2 cellular contexts compared by ENCODE assay signal in the genomic region with DNA sequence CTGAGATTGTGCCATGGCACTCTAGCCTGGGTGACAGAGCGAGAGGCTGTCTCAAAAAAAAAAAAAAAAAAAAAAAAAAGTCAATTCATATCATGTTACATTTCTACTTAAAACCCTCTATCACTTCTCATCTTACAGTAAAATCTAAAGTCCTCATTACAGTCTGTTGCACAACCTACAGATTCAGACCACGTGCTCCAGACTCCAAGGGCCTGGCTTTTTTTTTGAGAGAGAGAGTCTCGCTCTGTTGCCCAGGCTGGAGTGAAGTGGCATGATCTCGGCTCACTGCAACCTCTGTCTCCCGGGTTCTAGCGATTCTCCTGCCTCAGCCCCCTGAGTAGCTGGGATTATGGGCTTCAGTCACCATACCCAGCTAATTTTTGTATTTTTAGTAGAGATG.
TF ChIP-seq lines count a peak whose summit lies in the region.
"Not testable (repeated sequence)": the region's sequence is repeated elsewhere in the genome, so short reads cannot be mapped to it uniquely, and the experiment has no call there.

No MANE protein-coding gene starts in this region.

TF ChIP-seq in HEK293T, 16 proteins besides CTCF, POLR2A, EP300 and RAD21:
- TF ChIP-seq ZNF384 (IDR thresholded peaks at IDR 0.05), result peak; percentile 68; the same call in 1 of the 2 replicates

TF ChIP-seq in HepG2, 621 proteins besides CTCF, POLR2A, EP300 and RAD21:
- TF ChIP-seq GATAD2A (CRISPR knock-in tag; IDR thresholded peaks at IDR 0.05) (peak; percentile 55), MYC (CRISPR knock-in tag; IDR thresholded peaks at IDR 0.05; ENCODE audit: borderline replicate concordance) (peak; percentile 25; the same call in 1 of the 2 replicates), SOX13 (CRISPR knock-in tag; conservative IDR thresholded peaks at IDR 0.05 in 1 of 2, IDR thresholded peaks at IDR 0.05 in 1 of 2) (peak in 1 of 2 experiments; percentile 26; a peak in 1 of 4 replicates), CEBPB (IDR thresholded peaks at IDR 0.05; ENCODE audit: borderline replicate concordance, low read depth, low read length) (peak; percentile 89), ZMYM3 (CRISPR knock-in tag; IDR thresholded peaks at IDR 0.05) (peak; percentile 38; the same call in 1 of the 2 replicates), LCORL (CRISPR knock-in tag; IDR thresholded peaks at IDR 0.05) (0 out of 2 replicates have a peak, but pooled peaks have one; percentile 19), SIX1 (CRISPR knock-in tag; IDR thresholded peaks at IDR 0.05; ENCODE audit: borderline replicate concordance) (peak; percentile 95), SAP130 (CRISPR knock-in tag; IDR thresholded peaks at IDR 0.05; ENCODE audit: low read depth) (0 out of 2 replicates have a peak, but pooled peaks have one; percentile 33), CEBPG (CRISPR knock-in tag; IDR thresholded peaks at IDR 0.05) (peak; percentile 76), SIX4 (CRISPR knock-in tag; IDR thresholded peaks at IDR 0.05) (peak; percentile 86), GFI1 (CRISPR knock-in tag; IDR thresholded peaks at IDR 0.05; ENCODE audit: borderline replicate concordance) (0 out of 2 replicates have a peak, but pooled peaks have one; percentile 9), SOX5 (CRISPR knock-in tag; IDR thresholded peaks at IDR 0.05; ENCODE audit: borderline replicate concordance) (0 out of 2 replicates have a peak, but pooled peaks have one; percentile 5), ZNF121 (CRISPR knock-in tag; IDR thresholded peaks at IDR 0.05) (peak; percentile 96), HDAC1 (CRISPR knock-in tag; IDR thresholded peaks at IDR 0.05) (0 out of 2 replicates have a peak, but pooled peaks have one; percentile 29), THAP11 (CRISPR knock-in tag; IDR thresholded peaks at IDR 0.05) (0 out of 2 replicates have a peak, but pooled peaks have one; percentile 21)
- TF ChIP-seq, protein P1, sequence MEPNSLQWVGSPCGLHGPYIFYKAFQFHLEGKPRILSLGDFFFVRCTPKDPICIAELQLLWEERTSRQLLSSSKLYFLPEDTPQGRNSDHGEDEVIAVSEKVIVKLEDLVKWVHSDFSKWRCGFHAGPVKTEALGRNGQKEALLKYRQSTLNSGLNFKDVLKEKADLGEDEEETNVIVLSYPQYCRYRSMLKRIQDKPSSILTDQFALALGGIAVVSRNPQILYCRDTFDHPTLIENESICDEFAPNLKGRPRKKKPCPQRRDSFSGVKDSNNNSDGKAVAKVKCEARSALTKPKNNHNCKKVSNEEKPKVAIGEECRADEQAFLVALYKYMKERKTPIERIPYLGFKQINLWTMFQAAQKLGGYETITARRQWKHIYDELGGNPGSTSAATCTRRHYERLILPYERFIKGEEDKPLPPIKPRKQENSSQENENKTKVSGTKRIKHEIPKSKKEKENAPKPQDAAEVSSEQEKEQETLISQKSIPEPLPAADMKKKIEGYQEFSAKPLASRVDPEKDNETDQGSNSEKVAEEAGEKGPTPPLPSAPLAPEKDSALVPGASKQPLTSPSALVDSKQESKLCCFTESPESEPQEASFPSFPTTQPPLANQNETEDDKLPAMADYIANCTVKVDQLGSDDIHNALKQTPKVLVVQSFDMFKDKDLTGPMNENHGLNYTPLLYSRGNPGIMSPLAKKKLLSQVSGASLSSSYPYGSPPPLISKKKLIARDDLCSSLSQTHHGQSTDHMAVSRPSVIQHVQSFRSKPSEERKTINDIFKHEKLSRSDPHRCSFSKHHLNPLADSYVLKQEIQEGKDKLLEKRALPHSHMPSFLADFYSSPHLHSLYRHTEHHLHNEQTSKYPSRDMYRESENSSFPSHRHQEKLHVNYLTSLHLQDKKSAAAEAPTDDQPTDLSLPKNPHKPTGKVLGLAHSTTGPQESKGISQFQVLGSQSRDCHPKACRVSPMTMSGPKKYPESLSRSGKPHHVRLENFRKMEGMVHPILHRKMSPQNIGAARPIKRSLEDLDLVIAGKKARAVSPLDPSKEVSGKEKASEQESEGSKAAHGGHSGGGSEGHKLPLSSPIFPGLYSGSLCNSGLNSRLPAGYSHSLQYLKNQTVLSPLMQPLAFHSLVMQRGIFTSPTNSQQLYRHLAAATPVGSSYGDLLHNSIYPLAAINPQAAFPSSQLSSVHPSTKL (CRISPR knock-in tag; IDR thresholded peaks at IDR 0.05), result peak; percentile 9; the same call in 1 of the 2 replicates
- TF ChIP-seq, protein P2, sequence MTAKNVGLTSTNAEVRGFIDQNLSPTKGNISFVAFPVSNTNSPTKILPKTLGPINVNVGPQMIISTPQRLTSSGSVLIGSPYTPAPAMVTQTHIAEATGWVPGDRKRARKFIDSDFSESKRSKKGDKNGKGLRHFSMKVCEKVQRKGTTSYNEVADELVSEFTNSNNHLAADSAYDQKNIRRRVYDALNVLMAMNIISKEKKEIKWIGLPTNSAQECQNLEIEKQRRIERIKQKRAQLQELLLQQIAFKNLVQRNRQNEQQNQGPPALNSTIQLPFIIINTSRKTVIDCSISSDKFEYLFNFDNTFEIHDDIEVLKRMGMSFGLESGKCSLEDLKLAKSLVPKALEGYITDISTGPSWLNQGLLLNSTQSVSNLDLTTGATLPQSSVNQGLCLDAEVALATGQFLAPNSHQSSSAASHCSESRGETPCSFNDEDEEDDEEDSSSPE (CRISPR knock-in tag; IDR thresholded peaks at IDR 0.05), result peak; percentile 39; the same call in 1 of the 2 replicates
- TF ChIP-seq, protein P3, sequence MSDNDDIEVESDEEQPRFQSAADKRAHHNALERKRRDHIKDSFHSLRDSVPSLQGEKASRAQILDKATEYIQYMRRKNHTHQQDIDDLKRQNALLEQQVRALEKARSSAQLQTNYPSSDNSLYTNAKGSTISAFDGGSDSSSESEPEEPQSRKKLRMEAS (IDR thresholded peaks at IDR 0.05), result 0 out of 2 replicates have a peak, but pooled peaks have one; percentile 42
- TF ChIP-seq SOX13, LCORL (IDR thresholded peaks at IDR 0.05): not testable (repeated sequence)
- TF ChIP-seq, protein P4, sequence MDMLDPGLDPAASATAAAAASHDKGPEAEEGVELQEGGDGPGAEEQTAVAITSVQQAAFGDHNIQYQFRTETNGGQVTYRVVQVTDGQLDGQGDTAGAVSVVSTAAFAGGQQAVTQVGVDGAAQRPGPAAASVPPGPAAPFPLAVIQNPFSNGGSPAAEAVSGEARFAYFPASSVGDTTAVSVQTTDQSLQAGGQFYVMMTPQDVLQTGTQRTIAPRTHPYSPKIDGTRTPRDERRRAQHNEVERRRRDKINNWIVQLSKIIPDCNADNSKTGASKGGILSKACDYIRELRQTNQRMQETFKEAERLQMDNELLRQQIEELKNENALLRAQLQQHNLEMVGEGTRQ (IDR thresholded peaks at IDR 0.05; ENCODE audit: low read depth, low read length), result peak; percentile 39; the same call in 1 of the 2 replicates
- TF ChIP-seq, protein P4 (CRISPR knock-in tag; IDR thresholded peaks at IDR 0.05; ENCODE audit: borderline replicate concordance), result peak; percentile 68; the same call in 1 of the 2 replicates
- TF ChIP-seq, protein P5, sequence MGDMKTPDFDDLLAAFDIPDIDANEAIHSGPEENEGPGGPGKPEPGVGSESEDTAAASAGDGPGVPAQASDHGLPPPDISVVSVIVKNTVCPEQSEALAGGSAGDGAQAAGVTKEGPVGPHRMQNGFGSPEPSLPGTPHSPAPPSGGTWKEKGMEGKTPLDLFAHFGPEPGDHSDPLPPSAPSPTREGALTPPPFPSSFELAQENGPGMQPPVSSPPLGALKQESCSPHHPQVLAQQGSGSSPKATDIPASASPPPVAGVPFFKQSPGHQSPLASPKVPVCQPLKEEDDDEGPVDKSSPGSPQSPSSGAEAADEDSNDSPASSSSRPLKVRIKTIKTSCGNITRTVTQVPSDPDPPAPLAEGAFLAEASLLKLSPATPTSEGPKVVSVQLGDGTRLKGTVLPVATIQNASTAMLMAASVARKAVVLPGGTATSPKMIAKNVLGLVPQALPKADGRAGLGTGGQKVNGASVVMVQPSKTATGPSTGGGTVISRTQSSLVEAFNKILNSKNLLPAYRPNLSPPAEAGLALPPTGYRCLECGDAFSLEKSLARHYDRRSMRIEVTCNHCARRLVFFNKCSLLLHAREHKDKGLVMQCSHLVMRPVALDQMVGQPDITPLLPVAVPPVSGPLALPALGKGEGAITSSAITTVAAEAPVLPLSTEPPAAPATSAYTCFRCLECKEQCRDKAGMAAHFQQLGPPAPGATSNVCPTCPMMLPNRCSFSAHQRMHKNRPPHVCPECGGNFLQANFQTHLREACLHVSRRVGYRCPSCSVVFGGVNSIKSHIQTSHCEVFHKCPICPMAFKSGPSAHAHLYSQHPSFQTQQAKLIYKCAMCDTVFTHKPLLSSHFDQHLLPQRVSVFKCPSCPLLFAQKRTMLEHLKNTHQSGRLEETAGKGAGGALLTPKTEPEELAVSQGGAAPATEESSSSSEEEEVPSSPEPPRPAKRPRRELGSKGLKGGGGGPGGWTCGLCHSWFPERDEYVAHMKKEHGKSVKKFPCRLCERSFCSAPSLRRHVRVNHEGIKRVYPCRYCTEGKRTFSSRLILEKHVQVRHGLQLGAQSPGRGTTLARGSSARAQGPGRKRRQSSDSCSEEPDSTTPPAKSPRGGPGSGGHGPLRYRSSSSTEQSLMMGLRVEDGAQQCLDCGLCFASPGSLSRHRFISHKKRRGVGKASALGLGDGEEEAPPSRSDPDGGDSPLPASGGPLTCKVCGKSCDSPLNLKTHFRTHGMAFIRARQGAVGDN (CRISPR knock-in tag; IDR thresholded peaks at IDR 0.05), result peak; percentile 67; the same call in 1 of the 2 replicates
- TF ChIP-seq, protein P6, sequence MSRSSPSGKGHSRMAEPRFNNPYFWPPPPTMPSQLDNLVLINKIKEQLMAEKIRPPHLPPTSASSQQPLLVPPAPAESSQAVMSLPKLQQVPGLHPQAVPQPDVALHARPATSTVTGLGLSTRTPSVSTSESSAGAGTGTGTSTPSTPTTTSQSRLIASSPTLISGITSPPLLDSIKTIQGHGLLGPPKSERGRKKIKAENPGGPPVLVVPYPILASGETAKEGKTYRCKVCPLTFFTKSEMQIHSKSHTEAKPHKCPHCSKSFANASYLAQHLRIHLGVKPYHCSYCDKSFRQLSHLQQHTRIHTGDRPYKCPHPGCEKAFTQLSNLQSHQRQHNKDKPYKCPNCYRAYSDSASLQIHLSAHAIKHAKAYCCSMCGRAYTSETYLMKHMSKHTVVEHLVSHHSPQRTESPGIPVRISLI (CRISPR knock-in tag; IDR thresholded peaks at IDR 0.05; ENCODE audit: borderline replicate concordance), result peak; percentile 89
- TF ChIP-seq, protein P7, sequence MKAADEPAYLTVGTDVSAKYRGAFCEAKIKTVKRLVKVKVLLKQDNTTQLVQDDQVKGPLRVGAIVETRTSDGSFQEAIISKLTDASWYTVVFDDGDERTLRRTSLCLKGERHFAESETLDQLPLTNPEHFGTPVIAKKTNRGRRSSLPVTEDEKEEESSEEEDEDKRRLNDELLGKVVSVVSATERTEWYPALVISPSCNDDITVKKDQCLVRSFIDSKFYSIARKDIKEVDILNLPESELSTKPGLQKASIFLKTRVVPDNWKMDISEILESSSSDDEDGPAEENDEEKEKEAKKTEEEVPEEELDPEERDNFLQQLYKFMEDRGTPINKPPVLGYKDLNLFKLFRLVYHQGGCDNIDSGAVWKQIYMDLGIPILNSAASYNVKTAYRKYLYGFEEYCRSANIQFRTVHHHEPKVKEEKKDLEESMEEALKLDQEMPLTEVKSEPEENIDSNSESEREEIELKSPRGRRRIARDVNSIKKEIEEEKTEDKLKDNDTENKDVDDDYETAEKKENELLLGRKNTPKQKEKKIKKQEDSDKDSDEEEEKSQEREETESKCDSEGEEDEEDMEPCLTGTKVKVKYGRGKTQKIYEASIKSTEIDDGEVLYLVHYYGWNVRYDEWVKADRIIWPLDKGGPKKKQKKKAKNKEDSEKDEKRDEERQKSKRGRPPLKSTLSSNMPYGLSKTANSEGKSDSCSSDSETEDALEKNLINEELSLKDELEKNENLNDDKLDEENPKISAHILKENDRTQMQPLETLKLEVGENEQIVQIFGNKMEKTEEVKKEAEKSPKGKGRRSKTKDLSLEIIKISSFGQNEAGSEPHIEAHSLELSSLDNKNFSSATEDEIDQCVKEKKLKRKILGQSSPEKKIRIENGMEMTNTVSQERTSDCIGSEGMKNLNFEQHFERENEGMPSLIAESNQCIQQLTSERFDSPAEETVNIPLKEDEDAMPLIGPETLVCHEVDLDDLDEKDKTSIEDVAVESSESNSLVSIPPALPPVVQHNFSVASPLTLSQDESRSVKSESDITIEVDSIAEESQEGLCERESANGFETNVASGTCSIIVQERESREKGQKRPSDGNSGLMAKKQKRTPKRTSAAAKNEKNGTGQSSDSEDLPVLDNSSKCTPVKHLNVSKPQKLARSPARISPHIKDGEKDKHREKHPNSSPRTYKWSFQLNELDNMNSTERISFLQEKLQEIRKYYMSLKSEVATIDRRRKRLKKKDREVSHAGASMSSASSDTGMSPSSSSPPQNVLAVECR (CRISPR knock-in tag; IDR thresholded peaks at IDR 0.05; ENCODE audit: borderline replicate concordance), result peak; percentile 21; the same call in 1 of the 2 replicates
- TF ChIP-seq, protein P8, sequence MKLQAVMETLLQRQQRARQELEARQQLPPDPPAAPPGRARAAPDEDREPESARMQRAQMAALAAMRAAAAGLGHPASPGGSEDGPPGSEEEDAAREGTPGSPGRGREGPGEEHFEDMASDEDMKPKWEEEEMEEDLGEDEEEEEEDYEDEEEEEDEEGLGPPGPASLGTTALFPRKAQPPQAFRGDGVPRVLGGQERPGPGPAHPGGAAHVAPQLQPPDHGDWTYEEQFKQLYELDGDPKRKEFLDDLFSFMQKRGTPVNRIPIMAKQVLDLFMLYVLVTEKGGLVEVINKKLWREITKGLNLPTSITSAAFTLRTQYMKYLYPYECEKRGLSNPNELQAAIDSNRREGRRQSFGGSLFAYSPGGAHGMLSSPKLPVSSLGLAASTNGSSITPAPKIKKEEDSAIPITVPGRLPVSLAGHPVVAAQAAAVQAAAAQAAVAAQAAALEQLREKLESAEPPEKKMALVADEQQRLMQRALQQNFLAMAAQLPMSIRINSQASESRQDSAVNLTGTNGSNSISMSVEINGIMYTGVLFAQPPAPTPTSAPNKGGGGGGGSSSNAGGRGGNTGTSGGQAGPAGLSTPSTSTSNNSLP (IDR thresholded peaks at IDR 0.05; ENCODE audit: low read depth, low read length), result peak; percentile 20; the same call in 1 of the 2 replicates
